8 cellular contexts compared by ENCODE assay signal in genomic region chr2:216006164-216006663, GRCh38. TPM values are rescaled to one million over a fixed set of nuclear protein-coding genes. Genes with fewer than 3 reads are reported as not detected.
DNase-seq lines count a peak whose midpoint lies in the region; ATAC-seq and TF ChIP-seq lines count a peak whose summit lies in the region.

No MANE protein-coding gene starts in this region.

- H3K36me3 Mint-ChIP-seq in CD4-positive, CD25-positive, alpha-beta regulatory T cell: peaks cover 14% of the 10 kb centered on the region
- H3K36me3 Mint-ChIP-seq in activated CD4-positive, alpha-beta memory T cell treated with anti-CD3 and anti-CD28 coated beads for 36 hours: no peaks in the 10 kb centered on the region

- no peaks in the 10 kb centered on the region for H3K9me3 ChIP-seq in CD4-positive, CD25-positive, alpha-beta regulatory T cell (ENCODE audit: control insufficient read depth in 2 of 2, low read length in 2 of 2)

- no peaks in the 10 kb centered on the region for H3K27me3 Mint-ChIP-seq in CD4-positive, CD25-positive, alpha-beta regulatory T cell
- H3K27me3 Mint-ChIP-seq in activated CD4-positive, alpha-beta memory T cell treated with anti-CD3 and anti-CD28 coated beads for 36 hours: no peaks in the 10 kb centered on the region

- H3K27ac Mint-ChIP-seq in CD4-positive, CD25-positive, alpha-beta regulatory T cell: peak overlapping the region; percentile 44 to 81 (median 76)
- H3K27ac Mint-ChIP-seq in activated CD4-positive, alpha-beta memory T cell treated with anti-CD3 and anti-CD28 coated beads for 36 hours: peak overlapping the region; percentile 87

- peak in 1 of 3 donors; percentile 62 for DNase-seq in CD4-positive, CD25-positive, alpha-beta regulatory T cell
- peak; percentile 76 for DNase-seq in activated CD4-positive, alpha-beta memory T cell treated with anti-CD3 and anti-CD28 coated beads for 36 hours
- DNase-seq in foreskin keratinocyte (peak; percentile 86 to 94), NCI-H2171 treated with DMSO at 0.1 percent for 48 hours (lab: John Stamatoyannopoulos, UW) (no peak), NCI-H2227 (lab: John Stamatoyannopoulos, UW; ENCODE audit: unreplicated experiment) (no peak)
- DNase-seq in stimulated activated CD4-positive, alpha-beta T cell treated with anti-CD3 and anti-CD28 coated beads, Interleukin-4, amount 100 ng/mL, for 48 hours (ENCODE audit: low read depth in 2 of 2): peak; percentile 29 to 37

- POLR2A ChIA-PET in activated CD4-positive, alpha-beta memory T cell treated with anti-CD3 and anti-CD28 coated beads for 36 hours (lab: Charles Lee): interaction anchor here (2.0 kb wide), 1 partner anchor 10 kb away, joined by 9 read pairs; no protein-coding TSS in a partner anchor

- H3K4me1 ChIP-seq in CD4-positive, CD25-positive, alpha-beta regulatory T cell (ENCODE audit: control insufficient read depth, insufficient read depth, low read length, poor library complexity, severe bottlenecking): peaks cover 22% of the 10 kb centered on the region
- peaks cover 22% of the 10 kb centered on the region for H3K4me1 ChIP-seq in foreskin keratinocyte

- TF ChIP-seq CTCF in foreskin keratinocyte (conservative IDR thresholded peaks at IDR 0.05): peak; percentile 15

- H3K4me3 Mint-ChIP-seq in CD4-positive, CD25-positive, alpha-beta regulatory T cell: peak overlapping the region; percentile 22 to 79 (median 56)
- H3K4me3 Mint-ChIP-seq in activated CD4-positive, alpha-beta memory T cell treated with anti-CD3 and anti-CD28 coated beads for 36 hours: peak overlapping the region; percentile 44

- intact Hi-C loops in activated CD4-positive, alpha-beta memory T cell treated with anti-CD3 and anti-CD28 coated beads for 36 hours (cut with micrococcal nuclease): loop anchor here (1.0 kb wide), 2 partner anchors 10 to 24 kb away; no protein-coding TSS in a partner anchor

- H3K4me1 Mint-ChIP-seq in CD4-positive, CD25-positive, alpha-beta regulatory T cell: peaks cover 28 to 45% (median 37%) of the 10 kb centered on the region in 4 donors
- peaks cover 43% of the 10 kb centered on the region for H3K4me1 Mint-ChIP-seq in activated CD4-positive, alpha-beta memory T cell treated with anti-CD3 and anti-CD28 coated beads for 36 hours (ENCODE audit: low read depth)

- CTCF ChIA-PET in activated CD4-positive, alpha-beta memory T cell treated with anti-CD3 and anti-CD28 coated beads for 36 hours (lab: Charles Lee): interaction anchor here (0.6 to 3.7 kb wide), 9 partner anchors 8 to 108 kb away, joined by 3 to 31 read pairs (median 5); partner anchors contain the start of gene MREG

- peak overlapping the region; percentile 47 for H3K4me3 ChIP-seq in CD4-positive, CD25-positive, alpha-beta regulatory T cell (ENCODE audit: low read depth, low read length)

- ATAC-seq in CD4-positive, CD25-positive, alpha-beta regulatory T cell (ENCODE audit: low read depth in 2 of 2): peak; percentile 50 to 63
- peak; percentile 39 for ATAC-seq in GM19395 (IDR thresholded peaks at IDR 0.05; ENCODE audit: unreplicated experiment)
- peak; percentile 42 for ATAC-seq in HG03354 (IDR thresholded peaks at IDR 0.05; ENCODE audit: poor library complexity, severe bottlenecking, unreplicated experiment)
- peak; percentile 95 for ATAC-seq in foreskin keratinocyte

- H3K36me3 ChIP-seq in CD4-positive, CD25-positive, alpha-beta regulatory T cell (ENCODE audit: control insufficient read depth, insufficient read depth, low read length): no peaks in the 10 kb centered on the region

- H3K9me3 Mint-ChIP-seq in CD4-positive, CD25-positive, alpha-beta regulatory T cell: no peaks in the 10 kb centered on the region
- no peaks in the 10 kb centered on the region for H3K9me3 Mint-ChIP-seq in activated CD4-positive, alpha-beta memory T cell treated with anti-CD3 and anti-CD28 coated beads for 36 hours

- no peaks in the 10 kb centered on the region for H3K27me3 ChIP-seq in CD4-positive, CD25-positive, alpha-beta regulatory T cell (ENCODE audit: control insufficient read depth, insufficient read depth, low read length)
- no peaks in the 10 kb centered on the region for H3K27me3 ChIP-seq in foreskin keratinocyte

- H3K27ac ChIP-seq in CD4-positive, CD25-positive, alpha-beta regulatory T cell (ENCODE audit: insufficient read depth, low read length, poor library complexity, severe bottlenecking): peak overlapping the region; percentile 55
- H3K27ac ChIP-seq in foreskin keratinocyte: peak overlapping the region; percentile 55

RNA-seq across cellular contexts. Expression of gene MREG, which starts 7.1 kb away (rescaled TPM):
- total RNA-seq in CD4-positive, CD25-positive, alpha-beta regulatory T cell: 10.8 TPM
- polyA plus RNA-seq in CD4-positive, CD25-positive, alpha-beta regulatory T cell: 1 to 10 TPM in 3 of 4 donors, under 1 TPM in 1; 0.75 to 2.6 (median 2.0) TPM
- total RNA-seq in activated CD4-positive, alpha-beta memory T cell treated with anti-CD3 and anti-CD28 coated beads for 36 hours: 10 to 100 TPM; 10.2 to 10.4 TPM
- total RNA-seq in foreskin keratinocyte: 23.5 and 25.9 TPM in 2 replicates
- polyA plus RNA-seq in foreskin keratinocyte: 14.5 and 17.0 TPM in 2 replicates

Comparison
In these comparisons a context has a peak if more than half of its experiments do, and no peak if none do; other contexts are left out.
1. ATAC-seq: peak in every context shown above with its lines; median percentile 95 in foreskin keratinocyte; 56 in CD4-positive, CD25-positive, alpha-beta regulatory T cell; 42 in HG03354; 39 in GM19395.
2. DNase-seq: peak in activated CD4-positive, alpha-beta memory T cell treated with anti-CD3 and anti-CD28 coated beads for 36 hours (single experiment), foreskin keratinocyte (2 of 2) and stimulated activated CD4-positive, alpha-beta T cell treated with anti-CD3 and anti-CD28 coated beads, Interleukin-4, amount 100 ng/mL, for 48 hours (2 of 2); none in NCI-H2171 treated with DMSO at 0.1 percent for 48 hours (single experiment) and NCI-H2227 (single experiment).